21 cellular contexts compared by ENCODE assay signal in the genomic region with DNA sequence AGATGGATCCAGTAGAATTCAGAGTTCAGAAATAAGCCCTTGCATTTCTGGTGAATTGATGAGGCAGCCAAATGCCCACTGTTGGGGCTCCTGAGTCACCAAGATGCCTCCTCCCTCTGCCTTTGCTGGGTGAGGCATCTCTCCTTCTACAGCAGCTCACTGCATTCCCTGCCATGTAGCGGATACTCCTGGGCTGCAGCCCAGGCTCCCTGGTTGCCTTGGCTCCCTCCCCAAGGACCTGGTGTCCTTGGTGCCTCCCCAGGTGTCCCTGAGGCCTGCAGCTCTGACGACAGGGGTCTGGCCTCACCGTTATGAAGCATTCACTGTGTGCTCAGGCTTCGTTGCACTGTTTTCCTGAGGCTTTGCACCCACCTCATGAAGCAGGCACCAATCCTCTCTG. TPM values are rescaled to one million over a fixed set of nuclear protein-coding genes. Genes with fewer than 3 reads are reported as not detected.
"Had no signal": no experiment of that assay in that cellular context is flagged by ENCODE, and none has a peak within 500 bp of the region (broad histone marks: within the 10 kb centered on the region; RNA-seq: fewer than 3 reads in every experiment).

No MANE protein-coding gene starts in this region.

- H3K9me3 ChIP-seq: colonic mucosa, esophagus squamous epithelium, gastroesophageal sphincter, pancreas, sigmoid colon, thyroid gland had no signal

- H3K36me3 ChIP-seq: colonic mucosa, esophagus squamous epithelium, gastroesophageal sphincter, pancreas, sigmoid colon, thyroid gland had no signal

- DNase-seq: colonic mucosa; dermis blood vessel endothelial cell; esophagus squamous epithelium; foreskin fibroblast; glutamatergic neuron; kidney; left colon; mammary epithelial cell; naive thymus-derived CD4-positive, alpha-beta T cell; nucleus accumbens; pancreas; sigmoid colon; stimulated activated CD4-positive, alpha-beta T cell treated with anti-CD3 and anti-CD28 coated beads, Interleukin-2, amount 100 ng/mL, for 24 hours; stimulated activated CD4-positive, alpha-beta T cell treated with anti-CD3 and anti-CD28 coated beads, Interleukin-4, amount 100 ng/mL, for 4 hours; stimulated activated naive CD4-positive, alpha-beta T cell; thyroid gland had no signal

- H3K27ac ChIP-seq: colonic mucosa, esophagus squamous epithelium, gastroesophageal sphincter, pancreas, sigmoid colon, skin epidermis, thyroid gland had no signal

- FAIRE-seq: kidney, pancreas, urothelium cell line had no signal

- H3K4me1 ChIP-seq: colonic mucosa, esophagus squamous epithelium, gastroesophageal sphincter, pancreas, sigmoid colon, thyroid gland had no signal

- H3K4me3 ChIP-seq: colonic mucosa, esophagus squamous epithelium, gastroesophageal sphincter, pancreas, sigmoid colon, skin epidermis, thyroid gland had no signal

- ATAC-seq: gastroesophageal sphincter; left colon; naive thymus-derived CD4-positive, alpha-beta T cell; pancreas had no signal

- H3K27me3 ChIP-seq: colonic mucosa, pancreas, thyroid gland had no signal

RNA-seq across cellular contexts. Expression of gene CCDC92B, which starts 54.5 kb away (rescaled TPM):
- total RNA-seq: dermis blood vessel endothelial cell, mononuclear cell, renal cortical epithelial cell had no signal
- polyA plus RNA-seq: naive thymus-derived CD4-positive, alpha-beta T cell had no signal
